In the genomic region with DNA sequence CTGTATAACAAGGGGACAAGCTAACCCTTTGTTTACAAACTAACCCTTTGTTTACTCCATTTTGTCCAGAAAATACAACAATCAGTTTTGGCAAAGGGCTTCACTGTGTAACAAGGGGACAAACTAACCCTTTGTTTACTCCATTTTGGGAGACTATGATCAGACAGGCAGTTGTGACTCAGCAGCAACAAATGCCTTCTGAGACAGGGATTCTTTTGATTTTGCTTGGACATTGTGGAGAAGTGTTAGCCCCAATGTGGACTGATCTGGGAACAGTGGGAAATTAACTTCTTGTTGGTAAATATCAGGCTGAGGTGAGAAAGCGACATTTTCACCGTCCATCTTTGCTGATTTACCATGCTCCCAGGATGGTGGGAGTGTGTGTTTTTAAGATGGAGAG, we compare ENCODE assay signal across 1 cellular context.
TF ChIP-seq lines count a peak whose summit lies in the region.

No MANE protein-coding gene starts in this region.

TF ChIP-seq in IMR-90, 13 proteins besides CTCF, POLR2A, EP300 and RAD21 (continued from another document):
- TF ChIP-seq, protein P1, sequence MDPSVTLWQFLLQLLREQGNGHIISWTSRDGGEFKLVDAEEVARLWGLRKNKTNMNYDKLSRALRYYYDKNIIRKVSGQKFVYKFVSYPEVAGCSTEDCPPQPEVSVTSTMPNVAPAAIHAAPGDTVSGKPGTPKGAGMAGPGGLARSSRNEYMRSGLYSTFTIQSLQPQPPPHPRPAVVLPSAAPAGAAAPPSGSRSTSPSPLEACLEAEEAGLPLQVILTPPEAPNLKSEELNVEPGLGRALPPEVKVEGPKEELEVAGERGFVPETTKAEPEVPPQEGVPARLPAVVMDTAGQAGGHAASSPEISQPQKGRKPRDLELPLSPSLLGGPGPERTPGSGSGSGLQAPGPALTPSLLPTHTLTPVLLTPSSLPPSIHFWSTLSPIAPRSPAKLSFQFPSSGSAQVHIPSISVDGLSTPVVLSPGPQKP (IDR thresholded peaks at IDR 0.05; ENCODE audit: borderline replicate concordance, low read depth, low read length) = no peak
- TF ChIP-seq, protein P2, sequence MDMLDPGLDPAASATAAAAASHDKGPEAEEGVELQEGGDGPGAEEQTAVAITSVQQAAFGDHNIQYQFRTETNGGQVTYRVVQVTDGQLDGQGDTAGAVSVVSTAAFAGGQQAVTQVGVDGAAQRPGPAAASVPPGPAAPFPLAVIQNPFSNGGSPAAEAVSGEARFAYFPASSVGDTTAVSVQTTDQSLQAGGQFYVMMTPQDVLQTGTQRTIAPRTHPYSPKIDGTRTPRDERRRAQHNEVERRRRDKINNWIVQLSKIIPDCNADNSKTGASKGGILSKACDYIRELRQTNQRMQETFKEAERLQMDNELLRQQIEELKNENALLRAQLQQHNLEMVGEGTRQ (IDR thresholded peaks at IDR 0.05; ENCODE audit: low read depth, low read length) = no peak
- TF ChIP-seq NFE2L2 (IDR thresholded peaks at IDR 0.05; ENCODE audit: low read depth, low read length) = no peak
